Comparison of ENCODE assay signal across 1 cellular context in the genomic region with DNA sequence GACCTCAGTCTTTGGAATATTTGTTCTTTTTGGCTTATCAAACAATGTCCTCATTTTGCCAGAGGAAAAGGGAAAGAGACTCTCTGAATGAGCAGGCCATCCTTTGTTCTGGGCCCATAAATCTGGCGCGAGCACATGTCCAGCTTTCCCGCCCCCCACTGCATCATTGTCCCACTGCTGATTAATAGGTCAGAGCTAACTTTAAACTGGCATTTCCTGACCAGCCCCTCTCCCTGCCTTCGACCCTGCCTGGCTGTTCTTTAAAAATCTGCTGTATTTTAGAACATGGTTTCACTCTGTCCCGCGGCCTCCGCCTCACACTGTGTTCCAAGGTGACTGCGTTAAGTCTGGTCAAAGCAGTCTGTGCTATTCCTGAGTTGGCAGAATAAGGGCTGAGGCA.
TF ChIP-seq lines count a peak whose summit lies in the region.

No MANE protein-coding gene starts in this region.

TF ChIP-seq in GM23338, 12 proteins besides CTCF, POLR2A, EP300 and RAD21 (continued from another document):
- TF ChIP-seq, protein P1, sequence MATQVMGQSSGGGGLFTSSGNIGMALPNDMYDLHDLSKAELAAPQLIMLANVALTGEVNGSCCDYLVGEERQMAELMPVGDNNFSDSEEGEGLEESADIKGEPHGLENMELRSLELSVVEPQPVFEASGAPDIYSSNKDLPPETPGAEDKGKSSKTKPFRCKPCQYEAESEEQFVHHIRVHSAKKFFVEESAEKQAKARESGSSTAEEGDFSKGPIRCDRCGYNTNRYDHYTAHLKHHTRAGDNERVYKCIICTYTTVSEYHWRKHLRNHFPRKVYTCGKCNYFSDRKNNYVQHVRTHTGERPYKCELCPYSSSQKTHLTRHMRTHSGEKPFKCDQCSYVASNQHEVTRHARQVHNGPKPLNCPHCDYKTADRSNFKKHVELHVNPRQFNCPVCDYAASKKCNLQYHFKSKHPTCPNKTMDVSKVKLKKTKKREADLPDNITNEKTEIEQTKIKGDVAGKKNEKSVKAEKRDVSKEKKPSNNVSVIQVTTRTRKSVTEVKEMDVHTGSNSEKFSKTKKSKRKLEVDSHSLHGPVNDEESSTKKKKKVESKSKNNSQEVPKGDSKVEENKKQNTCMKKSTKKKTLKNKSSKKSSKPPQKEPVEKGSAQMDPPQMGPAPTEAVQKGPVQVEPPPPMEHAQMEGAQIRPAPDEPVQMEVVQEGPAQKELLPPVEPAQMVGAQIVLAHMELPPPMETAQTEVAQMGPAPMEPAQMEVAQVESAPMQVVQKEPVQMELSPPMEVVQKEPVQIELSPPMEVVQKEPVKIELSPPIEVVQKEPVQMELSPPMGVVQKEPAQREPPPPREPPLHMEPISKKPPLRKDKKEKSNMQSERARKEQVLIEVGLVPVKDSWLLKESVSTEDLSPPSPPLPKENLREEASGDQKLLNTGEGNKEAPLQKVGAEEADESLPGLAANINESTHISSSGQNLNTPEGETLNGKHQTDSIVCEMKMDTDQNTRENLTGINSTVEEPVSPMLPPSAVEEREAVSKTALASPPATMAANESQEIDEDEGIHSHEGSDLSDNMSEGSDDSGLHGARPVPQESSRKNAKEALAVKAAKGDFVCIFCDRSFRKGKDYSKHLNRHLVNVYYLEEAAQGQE (IDR thresholded peaks at IDR 0.05; ENCODE audit: unreplicated experiment), result no peak
- TF ChIP-seq, protein P2, sequence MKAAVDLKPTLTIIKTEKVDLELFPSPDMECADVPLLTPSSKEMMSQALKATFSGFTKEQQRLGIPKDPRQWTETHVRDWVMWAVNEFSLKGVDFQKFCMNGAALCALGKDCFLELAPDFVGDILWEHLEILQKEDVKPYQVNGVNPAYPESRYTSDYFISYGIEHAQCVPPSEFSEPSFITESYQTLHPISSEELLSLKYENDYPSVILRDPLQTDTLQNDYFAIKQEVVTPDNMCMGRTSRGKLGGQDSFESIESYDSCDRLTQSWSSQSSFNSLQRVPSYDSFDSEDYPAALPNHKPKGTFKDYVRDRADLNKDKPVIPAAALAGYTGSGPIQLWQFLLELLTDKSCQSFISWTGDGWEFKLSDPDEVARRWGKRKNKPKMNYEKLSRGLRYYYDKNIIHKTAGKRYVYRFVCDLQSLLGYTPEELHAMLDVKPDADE (IDR thresholded peaks at IDR 0.05), result no peak
- TF ChIP-seq EZH2phosphoT487 (IDR thresholded peaks at IDR 0.05; ENCODE audit: unreplicated experiment), result no peak
- TF ChIP-seq NANOG (IDR thresholded peaks at IDR 0.05; ENCODE audit: borderline replicate concordance), result no peak
- no peak for TF ChIP-seq CREB1 (CRISPR knock-in tag; IDR thresholded peaks at IDR 0.05; ENCODE audit: low read depth)
- no peak for TF ChIP-seq ZNF331 (CRISPR knock-in tag; IDR thresholded peaks at IDR 0.05; ENCODE audit: low read depth)
